Comparison of ENCODE assay signal across 23 cellular contexts in genomic region chr13:25224151-25224550, GRCh38. TPM values are rescaled to one million over a fixed set of nuclear protein-coding genes. Genes with fewer than 3 reads are reported as not detected.
"Had no signal": no experiment of that assay in that cellular context is flagged by ENCODE, and none has a peak within 500 bp of the region (broad histone marks: within the 10 kb centered on the region; RNA-seq: fewer than 3 reads in every experiment).

No MANE protein-coding gene starts in this region.

- H3K9me3 Mint-ChIP-seq: dendritic cell treated with granulocyte-macrophage colony-stimulating factor and Interleukin-4, amounts not matched to agents 40 ng/mL and 50 ng/mL, for 4 days had no signal

- H3K27ac Mint-ChIP-seq: dendritic cell treated with granulocyte-macrophage colony-stimulating factor and Interleukin-4, amounts not matched to agents 40 ng/mL and 50 ng/mL, for 4 days; naive thymus-derived CD4-positive, alpha-beta T cell had no signal

- H3K4me3 Mint-ChIP-seq: dendritic cell treated with granulocyte-macrophage colony-stimulating factor and Interleukin-4, amounts not matched to agents 40 ng/mL and 50 ng/mL, for 4 days; naive thymus-derived CD4-positive, alpha-beta T cell had no signal

- DNase-seq: cortex of kidney; effector CD4-positive, alpha-beta T cell; effector memory CD4-positive, alpha-beta T cell; esophagus squamous epithelium; foreskin fibroblast; foreskin melanocyte; gastrocnemius medialis; glutamatergic neuron; heart right ventricle; hippocampal formation; left cardiac atrium; left lung; left ventricle myocardium superior; lower lobe of right lung; mesenchymal stem cell; midbrain; naive thymus-derived CD4-positive, alpha-beta T cell had no signal

- H3K4me3 ChIP-seq: esophagus squamous epithelium, gastrocnemius medialis, heart right ventricle, left lung, lower lobe of right lung had no signal

- H3K36me3 ChIP-seq: esophagus squamous epithelium, gastrocnemius medialis, heart right ventricle, left lung, lower lobe of right lung had no signal

- H3K27me3 ChIP-seq: gastrocnemius medialis had no signal

- H3K9me3 ChIP-seq: esophagus squamous epithelium, gastrocnemius medialis, heart right ventricle, left lung, lower lobe of right lung had no signal

- H3K27ac ChIP-seq: esophagus squamous epithelium, gastrocnemius medialis, heart right ventricle, left lung, lower lobe of right lung had no signal

- H3K4me1 ChIP-seq: esophagus squamous epithelium, gastrocnemius medialis, heart right ventricle, left lung, lower lobe of right lung had no signal

RNA-seq across cellular contexts. Expression of gene AMER2, which starts 52.1 kb away (rescaled TPM):
- total RNA-seq: dermis microvascular lymphatic vessel endothelial cell; endothelial cell of umbilical vein; esophagus squamous epithelium; glomerular endothelial cell; heart right ventricle; left cardiac atrium; left ventricle myocardium superior; lower lobe of right lung; lung microvascular endothelial cell; mucosa of gallbladder; naive thymus-derived CD4-positive, alpha-beta T cell had no signal
